In the genomic region with DNA sequence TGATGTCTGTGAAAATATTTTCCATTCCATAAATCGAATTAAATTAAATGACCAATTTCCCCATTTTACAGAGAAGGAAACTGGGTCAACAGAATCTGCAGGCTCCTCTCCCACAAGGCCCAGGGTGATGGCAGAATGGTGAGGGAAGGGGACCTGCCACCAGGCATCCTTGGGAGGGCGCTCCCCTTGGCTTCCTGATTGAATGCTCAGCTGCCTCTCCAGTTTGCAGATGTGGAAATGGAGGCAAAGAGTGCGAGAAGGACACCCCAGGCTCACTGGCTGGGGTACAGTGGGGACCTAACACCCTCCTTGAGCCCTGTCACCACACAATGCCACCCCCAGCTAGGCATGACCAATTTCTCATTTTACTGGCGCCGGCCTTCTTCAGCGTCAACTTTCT, we compare ENCODE assay signal across 2 cellular contexts.
TF ChIP-seq lines count a peak whose summit lies in the region.

No MANE protein-coding gene starts in this region.

TF ChIP-seq in HepG2, 621 proteins besides CTCF, POLR2A, EP300 and RAD21:
- TF ChIP-seq ZNF510 (CRISPR knock-in tag; IDR thresholded peaks at IDR 0.05; ENCODE audit: low read depth) (no peak), NFYB (CRISPR knock-in tag; IDR thresholded peaks at IDR 0.05) (no peak), MTF1 (CRISPR knock-in tag; IDR thresholded peaks at IDR 0.05) (no peak), XRCC5 (optimal IDR thresholded peaks at IDR 0.05; ENCODE audit: low read length) (no peak), SALL2 (CRISPR knock-in tag; IDR thresholded peaks at IDR 0.05) (no peak), ZNF768 (CRISPR knock-in tag; IDR thresholded peaks at IDR 0.05) (no peak), RBAK (CRISPR knock-in tag; IDR thresholded peaks at IDR 0.05) (no peak)

TF ChIP-seq in GM23338, 12 proteins besides CTCF, POLR2A, EP300 and RAD21:
- TF ChIP-seq STAT1 (IDR thresholded peaks at IDR 0.05; ENCODE audit: unreplicated experiment) (no peak), EZH2 (IDR thresholded peaks at IDR 0.05; ENCODE audit: low read depth, unreplicated experiment) (no peak), NANOG (IDR thresholded peaks at IDR 0.05; ENCODE audit: borderline replicate concordance) (no peak), ZNF331 (CRISPR knock-in tag; IDR thresholded peaks at IDR 0.05; ENCODE audit: low read depth) (no peak), EZH2phosphoT487 (IDR thresholded peaks at IDR 0.05; ENCODE audit: unreplicated experiment) (no peak), POLR2AphosphoS5 (IDR thresholded peaks at IDR 0.05; ENCODE audit: low read depth) (no peak), JUNB (IDR thresholded peaks at IDR 0.05; ENCODE audit: unreplicated experiment) (no peak), ZNF114 (CRISPR knock-in tag; IDR thresholded peaks at IDR 0.05) (no peak), CREB1 (CRISPR knock-in tag; IDR thresholded peaks at IDR 0.05; ENCODE audit: low read depth) (no peak)
- TF ChIP-seq, protein P1, sequence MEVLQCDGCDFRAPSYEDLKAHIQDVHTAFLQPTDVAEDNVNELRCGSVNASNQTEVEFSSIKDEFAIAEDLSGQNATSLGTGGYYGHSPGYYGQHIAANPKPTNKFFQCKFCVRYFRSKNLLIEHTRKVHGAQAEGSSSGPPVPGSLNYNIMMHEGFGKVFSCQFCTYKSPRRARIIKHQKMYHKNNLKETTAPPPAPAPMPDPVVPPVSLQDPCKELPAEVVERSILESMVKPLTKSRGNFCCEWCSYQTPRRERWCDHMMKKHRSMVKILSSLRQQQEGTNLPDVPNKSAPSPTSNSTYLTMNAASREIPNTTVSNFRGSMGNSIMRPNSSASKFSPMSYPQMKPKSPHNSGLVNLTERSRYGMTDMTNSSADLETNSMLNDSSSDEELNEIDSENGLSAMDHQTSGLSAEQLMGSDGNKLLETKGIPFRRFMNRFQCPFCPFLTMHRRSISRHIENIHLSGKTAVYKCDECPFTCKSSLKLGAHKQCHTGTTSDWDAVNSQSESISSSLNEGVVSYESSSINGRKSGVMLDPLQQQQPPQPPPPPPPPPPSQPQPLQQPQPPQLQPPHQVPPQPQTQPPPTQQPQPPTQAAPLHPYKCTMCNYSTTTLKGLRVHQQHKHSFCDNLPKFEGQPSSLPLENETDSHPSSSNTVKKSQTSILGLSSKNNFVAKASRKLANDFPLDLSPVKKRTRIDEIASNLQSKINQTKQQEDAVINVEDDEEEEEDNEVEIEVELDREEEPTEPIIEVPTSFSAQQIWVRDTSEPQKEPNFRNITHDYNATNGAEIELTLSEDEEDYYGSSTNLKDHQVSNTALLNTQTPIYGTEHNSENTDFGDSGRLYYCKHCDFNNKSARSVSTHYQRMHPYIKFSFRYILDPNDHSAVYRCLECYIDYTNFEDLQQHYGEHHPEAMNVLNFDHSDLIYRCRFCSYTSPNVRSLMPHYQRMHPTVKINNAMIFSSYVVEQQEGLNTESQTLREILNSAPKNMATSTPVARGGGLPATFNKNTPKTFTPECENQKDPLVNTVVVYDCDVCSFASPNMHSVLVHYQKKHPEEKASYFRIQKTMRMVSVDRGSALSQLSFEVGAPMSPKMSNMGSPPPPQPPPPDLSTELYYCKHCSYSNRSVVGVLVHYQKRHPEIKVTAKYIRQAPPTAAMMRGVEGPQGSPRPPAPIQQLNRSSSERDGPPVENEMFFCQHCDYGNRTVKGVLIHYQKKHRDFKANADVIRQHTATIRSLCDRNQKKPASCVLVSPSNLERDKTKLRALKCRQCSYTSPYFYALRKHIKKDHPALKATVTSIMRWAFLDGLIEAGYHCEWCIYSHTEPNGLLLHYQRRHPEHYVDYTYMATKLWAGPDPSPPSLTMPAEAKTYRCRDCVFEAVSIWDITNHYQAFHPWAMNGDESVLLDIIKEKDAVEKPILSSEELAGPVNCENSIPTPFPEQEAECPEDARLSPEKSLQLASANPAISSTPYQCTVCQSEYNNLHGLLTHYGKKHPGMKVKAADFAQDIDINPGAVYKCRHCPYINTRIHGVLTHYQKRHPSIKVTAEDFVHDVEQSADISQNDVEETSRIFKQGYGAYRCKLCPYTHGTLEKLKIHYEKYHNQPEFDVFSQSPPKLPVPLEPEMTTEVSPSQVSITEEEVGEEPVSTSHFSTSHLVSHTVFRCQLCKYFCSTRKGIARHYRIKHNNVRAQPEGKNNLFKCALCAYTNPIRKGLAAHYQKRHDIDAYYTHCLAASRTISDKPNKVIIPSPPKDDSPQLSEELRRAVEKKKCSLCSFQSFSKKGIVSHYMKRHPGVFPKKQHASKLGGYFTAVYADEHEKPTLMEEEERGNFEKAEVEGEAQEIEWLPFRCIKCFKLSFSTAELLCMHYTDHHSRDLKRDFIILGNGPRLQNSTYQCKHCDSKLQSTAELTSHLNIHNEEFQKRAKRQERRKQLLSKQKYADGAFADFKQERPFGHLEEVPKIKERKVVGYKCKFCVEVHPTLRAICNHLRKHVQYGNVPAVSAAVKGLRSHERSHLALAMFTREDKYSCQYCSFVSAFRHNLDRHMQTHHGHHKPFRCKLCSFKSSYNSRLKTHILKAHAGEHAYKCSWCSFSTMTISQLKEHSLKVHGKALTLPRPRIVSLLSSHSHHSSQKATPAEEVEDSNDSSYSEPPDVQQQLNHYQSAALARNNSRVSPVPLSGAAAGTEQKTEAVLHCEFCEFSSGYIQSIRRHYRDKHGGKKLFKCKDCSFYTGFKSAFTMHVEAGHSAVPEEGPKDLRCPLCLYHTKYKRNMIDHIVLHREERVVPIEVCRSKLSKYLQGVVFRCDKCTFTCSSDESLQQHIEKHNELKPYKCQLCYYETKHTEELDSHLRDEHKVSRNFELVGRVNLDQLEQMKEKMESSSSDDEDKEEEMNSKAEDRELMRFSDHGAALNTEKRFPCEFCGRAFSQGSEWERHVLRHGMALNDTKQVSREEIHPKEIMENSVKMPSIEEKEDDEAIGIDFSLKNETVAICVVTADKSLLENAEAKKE (CRISPR knock-in tag; IDR thresholded peaks at IDR 0.05) = no peak
- TF ChIP-seq, protein P2, sequence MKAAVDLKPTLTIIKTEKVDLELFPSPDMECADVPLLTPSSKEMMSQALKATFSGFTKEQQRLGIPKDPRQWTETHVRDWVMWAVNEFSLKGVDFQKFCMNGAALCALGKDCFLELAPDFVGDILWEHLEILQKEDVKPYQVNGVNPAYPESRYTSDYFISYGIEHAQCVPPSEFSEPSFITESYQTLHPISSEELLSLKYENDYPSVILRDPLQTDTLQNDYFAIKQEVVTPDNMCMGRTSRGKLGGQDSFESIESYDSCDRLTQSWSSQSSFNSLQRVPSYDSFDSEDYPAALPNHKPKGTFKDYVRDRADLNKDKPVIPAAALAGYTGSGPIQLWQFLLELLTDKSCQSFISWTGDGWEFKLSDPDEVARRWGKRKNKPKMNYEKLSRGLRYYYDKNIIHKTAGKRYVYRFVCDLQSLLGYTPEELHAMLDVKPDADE (IDR thresholded peaks at IDR 0.05) = no peak
- TF ChIP-seq, protein P3, sequence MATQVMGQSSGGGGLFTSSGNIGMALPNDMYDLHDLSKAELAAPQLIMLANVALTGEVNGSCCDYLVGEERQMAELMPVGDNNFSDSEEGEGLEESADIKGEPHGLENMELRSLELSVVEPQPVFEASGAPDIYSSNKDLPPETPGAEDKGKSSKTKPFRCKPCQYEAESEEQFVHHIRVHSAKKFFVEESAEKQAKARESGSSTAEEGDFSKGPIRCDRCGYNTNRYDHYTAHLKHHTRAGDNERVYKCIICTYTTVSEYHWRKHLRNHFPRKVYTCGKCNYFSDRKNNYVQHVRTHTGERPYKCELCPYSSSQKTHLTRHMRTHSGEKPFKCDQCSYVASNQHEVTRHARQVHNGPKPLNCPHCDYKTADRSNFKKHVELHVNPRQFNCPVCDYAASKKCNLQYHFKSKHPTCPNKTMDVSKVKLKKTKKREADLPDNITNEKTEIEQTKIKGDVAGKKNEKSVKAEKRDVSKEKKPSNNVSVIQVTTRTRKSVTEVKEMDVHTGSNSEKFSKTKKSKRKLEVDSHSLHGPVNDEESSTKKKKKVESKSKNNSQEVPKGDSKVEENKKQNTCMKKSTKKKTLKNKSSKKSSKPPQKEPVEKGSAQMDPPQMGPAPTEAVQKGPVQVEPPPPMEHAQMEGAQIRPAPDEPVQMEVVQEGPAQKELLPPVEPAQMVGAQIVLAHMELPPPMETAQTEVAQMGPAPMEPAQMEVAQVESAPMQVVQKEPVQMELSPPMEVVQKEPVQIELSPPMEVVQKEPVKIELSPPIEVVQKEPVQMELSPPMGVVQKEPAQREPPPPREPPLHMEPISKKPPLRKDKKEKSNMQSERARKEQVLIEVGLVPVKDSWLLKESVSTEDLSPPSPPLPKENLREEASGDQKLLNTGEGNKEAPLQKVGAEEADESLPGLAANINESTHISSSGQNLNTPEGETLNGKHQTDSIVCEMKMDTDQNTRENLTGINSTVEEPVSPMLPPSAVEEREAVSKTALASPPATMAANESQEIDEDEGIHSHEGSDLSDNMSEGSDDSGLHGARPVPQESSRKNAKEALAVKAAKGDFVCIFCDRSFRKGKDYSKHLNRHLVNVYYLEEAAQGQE (IDR thresholded peaks at IDR 0.05; ENCODE audit: unreplicated experiment) = no peak
